In the genomic region with DNA sequence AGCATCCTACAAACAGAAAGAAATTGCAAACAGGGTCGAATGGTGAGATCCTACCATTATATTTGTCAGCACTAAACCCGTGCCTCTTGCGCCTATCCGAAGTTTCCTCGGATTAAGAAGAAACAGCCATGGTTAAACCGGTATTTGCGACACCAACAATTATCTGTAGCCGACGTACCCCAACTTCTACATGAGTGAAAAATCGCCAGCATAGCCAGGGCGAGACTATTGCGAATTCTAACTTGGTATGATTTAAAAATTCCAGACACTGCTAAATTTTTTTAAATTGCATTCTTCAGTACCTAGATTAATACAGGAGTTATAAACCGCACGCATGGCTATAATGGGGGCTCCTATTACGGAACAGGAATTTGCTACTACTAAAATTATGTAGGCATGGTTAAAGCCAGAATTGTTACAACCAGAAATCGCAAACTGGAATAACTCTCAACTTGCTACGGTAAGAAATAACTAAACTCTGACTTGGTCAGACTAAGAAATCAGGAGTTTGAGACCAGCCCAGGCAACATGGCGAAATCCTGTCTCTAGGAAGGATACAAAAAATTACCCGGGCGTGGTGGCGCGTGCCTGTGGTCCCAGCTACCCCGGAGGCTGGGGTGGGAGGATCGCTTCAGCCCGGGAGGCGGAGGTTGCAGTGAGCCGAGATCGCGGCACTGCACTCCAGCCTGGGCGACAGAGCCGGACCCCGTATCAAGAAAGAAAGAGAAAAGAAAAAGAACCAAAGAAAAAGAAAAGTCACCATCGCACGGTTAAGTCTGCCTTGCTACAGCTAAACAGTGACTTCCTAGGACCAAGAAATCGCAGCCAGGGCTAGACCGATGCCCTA, we compare ENCODE assay signal across 1 cellular context.
TF ChIP-seq lines count a peak whose summit lies in the region.

No MANE protein-coding gene starts in this region.

TF ChIP-seq in GM12878, 131 proteins besides CTCF, POLR2A, EP300 and RAD21 (continued from another document):
- TF ChIP-seq ZNF687 (IDR thresholded peaks at IDR 0.05) (peak; percentile 46; the same call in 1 of the 2 replicates), MEF2B (IDR thresholded peaks at IDR 0.05; ENCODE audit: partially characterized antibody, poor library complexity, severe bottlenecking) (no peak), MYB (IDR thresholded peaks at IDR 0.05; ENCODE audit: borderline replicate concordance, low read depth, low read length) (no peak), CREM (IDR thresholded peaks at IDR 0.05; ENCODE audit: low read depth) (no peak), MEF2A (IDR thresholded peaks at IDR 0.05; ENCODE audit: insufficient read depth, low read depth, low read length) (no peak), BRCA1 (IDR thresholded peaks at IDR 0.05; ENCODE audit: low read depth, low read length) (no peak), RBBP5 (conservative IDR thresholded peaks at IDR 0.05) (no peak), RB1 (IDR thresholded peaks at IDR 0.05; ENCODE audit: borderline replicate concordance) (no peak), TAF1 (IDR thresholded peaks at IDR 0.05; ENCODE audit: borderline replicate concordance, low read depth, low read length) (no peak), ZNF384 (IDR thresholded peaks at IDR 0.05; ENCODE audit: borderline replicate concordance, low read depth, low read length) (no peak), E2F8 (IDR thresholded peaks at IDR 0.05; ENCODE audit: low read depth, partially characterized antibody) (no peak), DPF2 (IDR thresholded peaks at IDR 0.05) (no peak), ZNF24 (IDR thresholded peaks at IDR 0.05) (no peak)
- TF ChIP-seq, protein P1, sequence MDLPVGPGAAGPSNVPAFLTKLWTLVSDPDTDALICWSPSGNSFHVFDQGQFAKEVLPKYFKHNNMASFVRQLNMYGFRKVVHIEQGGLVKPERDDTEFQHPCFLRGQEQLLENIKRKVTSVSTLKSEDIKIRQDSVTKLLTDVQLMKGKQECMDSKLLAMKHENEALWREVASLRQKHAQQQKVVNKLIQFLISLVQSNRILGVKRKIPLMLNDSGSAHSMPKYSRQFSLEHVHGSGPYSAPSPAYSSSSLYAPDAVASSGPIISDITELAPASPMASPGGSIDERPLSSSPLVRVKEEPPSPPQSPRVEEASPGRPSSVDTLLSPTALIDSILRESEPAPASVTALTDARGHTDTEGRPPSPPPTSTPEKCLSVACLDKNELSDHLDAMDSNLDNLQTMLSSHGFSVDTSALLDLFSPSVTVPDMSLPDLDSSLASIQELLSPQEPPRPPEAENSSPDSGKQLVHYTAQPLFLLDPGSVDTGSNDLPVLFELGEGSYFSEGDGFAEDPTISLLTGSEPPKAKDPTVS (IDR thresholded peaks at IDR 0.05; ENCODE audit: low read depth, low read length), result no peak
- TF ChIP-seq, protein P2, sequence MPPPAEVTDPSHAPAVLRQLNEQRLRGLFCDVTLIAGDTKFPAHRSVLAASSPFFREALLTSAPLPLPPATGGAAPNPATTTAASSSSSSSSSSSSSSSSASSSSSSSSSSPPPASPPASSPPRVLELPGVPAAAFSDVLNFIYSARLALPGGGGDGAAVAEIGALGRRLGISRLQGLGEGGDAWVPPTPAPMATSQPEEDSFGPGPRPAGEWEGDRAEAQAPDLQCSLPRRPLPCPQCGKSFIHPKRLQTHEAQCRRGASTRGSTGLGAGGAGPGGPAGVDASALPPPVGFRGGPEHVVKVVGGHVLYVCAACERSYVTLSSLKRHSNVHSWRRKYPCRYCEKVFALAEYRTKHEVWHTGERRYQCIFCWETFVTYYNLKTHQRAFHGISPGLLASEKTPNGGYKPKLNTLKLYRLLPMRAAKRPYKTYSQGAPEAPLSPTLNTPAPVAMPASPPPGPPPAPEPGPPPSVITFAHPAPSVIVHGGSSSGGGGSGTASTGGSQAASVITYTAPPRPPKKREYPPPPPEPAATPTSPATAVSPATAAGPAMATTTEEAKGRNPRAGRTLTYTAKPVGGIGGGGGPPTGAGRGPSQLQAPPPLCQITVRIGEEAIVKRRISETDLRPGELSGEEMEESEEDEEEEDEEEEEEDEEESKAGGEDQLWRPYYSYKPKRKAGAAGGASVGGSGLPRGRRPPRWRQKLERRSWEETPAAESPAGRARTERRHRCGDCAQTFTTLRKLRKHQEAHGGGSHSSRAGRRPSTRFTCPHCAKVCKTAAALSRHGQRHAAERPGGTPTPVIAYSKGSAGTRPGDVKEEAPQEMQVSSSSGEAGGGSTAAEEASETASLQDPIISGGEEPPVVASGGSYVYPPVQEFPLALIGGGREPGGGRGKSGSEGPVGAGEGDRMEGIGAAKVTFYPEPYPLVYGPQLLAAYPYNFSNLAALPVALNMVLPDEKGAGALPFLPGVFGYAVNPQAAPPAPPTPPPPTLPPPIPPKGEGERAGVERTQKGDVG (CRISPR knock-in tag; IDR thresholded peaks at IDR 0.05), result no peak
